In the genomic region with DNA sequence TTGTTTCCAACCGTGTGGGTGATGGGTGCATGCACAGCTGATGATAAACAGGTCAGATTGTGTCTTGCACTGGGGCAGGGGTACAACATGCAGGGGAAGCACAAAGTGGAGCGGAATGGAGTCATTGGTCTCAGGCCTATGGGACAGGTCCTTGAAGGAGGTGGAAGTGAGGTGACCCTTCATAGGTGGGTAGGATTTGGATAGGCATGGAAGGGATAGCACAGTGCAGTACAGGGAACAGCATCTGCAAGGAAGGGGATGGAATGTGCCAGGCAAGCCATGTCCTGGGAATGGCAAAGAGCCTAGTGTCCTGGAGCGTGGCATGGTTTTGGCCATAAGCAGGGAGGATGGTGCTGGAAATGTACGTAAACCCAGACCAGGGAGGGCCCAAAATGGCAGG, we compare ENCODE assay signal across 24 cellular contexts.
"Had no signal": no experiment of that assay in that cellular context is flagged by ENCODE, and none has a peak within 500 bp of the region (broad histone marks: within the 10 kb centered on the region; RNA-seq: fewer than 3 reads in every experiment).

No MANE protein-coding gene starts in this region.

- H3K27ac ChIP-seq: heart right ventricle, lower lobe of right lung, right lobe of liver, upper lobe of left lung had no signal

- ATAC-seq: activated naive CD4-positive, alpha-beta T cell treated with anti-CD3 and anti-CD28 coated beads, Interleukin-2, amount 50 U/mL, for 72 hours; esophagus mucosa; lower lobe of right lung; natural killer cell treated with Interleukin-12 subunit alpha and Interleukin-12 subunit beta and Interleukin-15 and Interleukin-18, amount 100 ng/mL, for 72 hours; right lobe of liver; stimulated activated memory B cell treated with anti-CD40 and anti-IgM and Interleukin-4, amounts not matched to agents 10 μg/mL and 1 μg/mL and 100 μg/mL, for 72 hours; stimulated activated naive CD8-positive, alpha-beta T cell treated with anti-CD3 and anti-CD28 coated beads, Interleukin-15, amount 100 ng/mL, for 72 hours had no signal

- H3K4me3 Mint-ChIP-seq: natural killer cell treated with Interleukin-12 subunit alpha and Interleukin-12 subunit beta and Interleukin-15 and Interleukin-18, amount 100 ng/mL, for 72 hours; stimulated activated memory B cell treated with anti-CD40 and anti-IgM and Interleukin-4, amounts not matched to agents 10 μg/mL and 1 μg/mL and 100 μg/mL, for 72 hours; stimulated activated naive CD8-positive, alpha-beta T cell treated with anti-CD3 and anti-CD28 coated beads, Interleukin-15, amount 100 ng/mL, for 72 hours; T-helper 2 cell treated with Interferon-gamma antibody and Interleukin-4, amounts not matched to agents 5 μg/mL and 100 μg/mL, for 36 hours had no signal

- H3K27me3 Mint-ChIP-seq: stimulated activated memory B cell treated with anti-CD40 and anti-IgM and Interleukin-4, amounts not matched to agents 10 μg/mL and 1 μg/mL and 100 μg/mL, for 72 hours; stimulated activated naive CD8-positive, alpha-beta T cell treated with anti-CD3 and anti-CD28 coated beads, Interleukin-15, amount 100 ng/mL, for 72 hours had no signal

- H3K36me3 ChIP-seq: heart right ventricle, lower lobe of right lung, right lobe of liver, upper lobe of left lung, vagina had no signal

- H3K4me1 Mint-ChIP-seq: stimulated activated memory B cell treated with anti-CD40 and anti-IgM and Interleukin-4, amounts not matched to agents 10 μg/mL and 1 μg/mL and 100 μg/mL, for 72 hours; stimulated activated naive CD8-positive, alpha-beta T cell treated with anti-CD3 and anti-CD28 coated beads, Interleukin-15, amount 100 ng/mL, for 72 hours had no signal

- H3K27ac Mint-ChIP-seq: activated naive CD4-positive, alpha-beta T cell treated with anti-CD3 and anti-CD28 coated beads, Interleukin-2, amount 50 U/mL, for 72 hours; natural killer cell treated with Interleukin-12 subunit alpha and Interleukin-12 subunit beta and Interleukin-15 and Interleukin-18, amount 100 ng/mL, for 72 hours; stimulated activated memory B cell treated with anti-CD40 and anti-IgM and Interleukin-4, amounts not matched to agents 10 μg/mL and 1 μg/mL and 100 μg/mL, for 72 hours; stimulated activated naive CD8-positive, alpha-beta T cell treated with anti-CD3 and anti-CD28 coated beads, Interleukin-15, amount 100 ng/mL, for 72 hours; T-helper 2 cell treated with Interferon-gamma antibody and Interleukin-4, amounts not matched to agents 5 μg/mL and 100 μg/mL, for 36 hours had no signal

- H3K9me3 ChIP-seq: lower lobe of right lung, mucosa of descending colon, right lobe of liver, upper lobe of left lung, vagina had no signal

- H3K36me3 Mint-ChIP-seq: natural killer cell treated with Interleukin-12 subunit alpha and Interleukin-12 subunit beta and Interleukin-15 and Interleukin-18, amount 100 ng/mL, for 72 hours had no signal

- DNase-seq: activated CD4-positive, alpha-beta T cell treated with anti-CD3 and anti-CD28 coated beads for 4 hours; activated CD4-positive, alpha-beta T cell treated with anti-CD3 and anti-CD28 coated beads, Interleukin-2, amount 50 U/mL, for 48 hours; activated CD4-positive, CD25-positive, alpha-beta regulatory T cell; activated naive CD4-positive, alpha-beta T cell; activated T-cell treated with anti-CD3 and anti-CD28 coated beads, Interleukin-2, amount 50 U/mL, for 48 hours; effector memory CD4-positive, alpha-beta T cell; lower lobe of right lung; right lobe of liver; stimulated activated CD4-positive, alpha-beta T cell treated with anti-CD3 and anti-CD28 coated beads, Interleukin-12 subunit alpha, Interleukin-12 subunit beta, amount 100 ng/mL, for 4 hours; stimulated activated CD4-positive, alpha-beta T cell treated with anti-CD3 and anti-CD28 coated beads, Interleukin-4, amount 100 ng/mL, for 24 hours; stimulated activated naive CD8-positive, alpha-beta T cell treated with anti-CD3 and anti-CD28 coated beads, Interleukin-15, amount 100 ng/mL, for 72 hours; substantia nigra; T-helper 1 cell; upper lobe of left lung had no signal

- H3K4me3 ChIP-seq: heart right ventricle, lower lobe of right lung, mucosa of descending colon, right lobe of liver, skin epidermis, upper lobe of left lung, vagina had no signal

- H3K4me1 ChIP-seq: lower lobe of right lung, right lobe of liver, upper lobe of left lung had no signal

- H3K27me3 ChIP-seq: foreskin keratinocyte, heart right ventricle, right lobe of liver, upper lobe of left lung, vagina had no signal

- H3K9me3 Mint-ChIP-seq: natural killer cell treated with Interleukin-12 subunit alpha and Interleukin-12 subunit beta and Interleukin-15 and Interleukin-18, amount 100 ng/mL, for 72 hours had no signal
